31 cellular contexts compared by ENCODE assay signal in the genomic region with DNA sequence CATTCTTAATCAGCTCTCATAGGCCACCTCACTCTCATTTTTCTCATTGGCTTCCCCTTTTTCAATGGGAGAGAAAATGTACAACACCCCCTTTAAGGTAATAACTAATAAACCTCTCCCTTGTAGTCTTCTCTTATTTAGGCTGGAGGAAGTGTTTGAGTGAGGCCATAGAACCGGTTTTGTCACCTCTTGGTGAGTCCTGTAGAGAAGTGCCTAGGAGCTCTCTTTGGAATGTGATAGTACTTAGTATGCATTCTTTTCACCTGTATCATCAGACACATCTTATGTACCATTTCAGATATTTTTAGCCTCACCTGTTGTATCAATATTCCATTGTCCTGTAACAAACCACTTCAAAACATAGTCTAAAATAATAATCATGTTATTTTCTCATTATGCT. TPM values are rescaled to one million over a fixed set of nuclear protein-coding genes. Genes with fewer than 3 reads are reported as not detected.
DNase-seq lines count a peak whose midpoint lies in the region; ATAC-seq, FAIRE-seq and TF ChIP-seq lines count a peak whose summit lies in the region.
"Had no signal": no experiment of that assay in that cellular context is flagged by ENCODE, and none has a peak within 500 bp of the region (broad histone marks: within the 10 kb centered on the region; RNA-seq: fewer than 3 reads in every experiment).

No MANE protein-coding gene starts in this region.

- no peak overlapping the region for H4K5ac ChIP-seq in H1 (ENCODE audit: insufficient read length, low read depth, low read length)

- H4K20me1 ChIP-seq in H1 (replicated peaks in 1 of 2; ENCODE audit: control insufficient read depth in 1 of 2, insufficient read depth in 2 of 2, low read length in 2 of 2) = no peaks in the 10 kb centered on the region

- no peak overlapping the region for H3K56ac ChIP-seq in H1 (replicated peaks; ENCODE audit: insufficient read length, low read depth, low read length)

- H3K4me3 Mint-ChIP-seq in Caco-2 (ENCODE audit: unreplicated experiment) = peak overlapping the region; percentile 35
- no peak overlapping the region for H3K4me3 Mint-ChIP-seq in naive thymus-derived CD8-positive, alpha-beta T cell
- H3K4me3 Mint-ChIP-seq: activated naive CD8-positive, alpha-beta T cell treated with anti-CD3 and anti-CD28 coated beads, Interleukin-2, amount 50 U/mL, for 24 hours; activated T-cell treated with anti-CD3 and anti-CD28 coated beads, Interleukin-2, amount 50 U/mL, for 24 hours; CD4-positive, alpha-beta memory T cell; central memory CD8-positive, alpha-beta T cell had no signal

- no peak overlapping the region for H3K4me2 ChIP-seq in H1 (ENCODE audit: insufficient read depth in 1 of 2, low read depth in 2 of 2, low read length in 2 of 2)
- H3K4me2 ChIP-seq: A549 had no signal

- TF ChIP-seq CTCF in Caco-2 (IDR thresholded peaks at IDR 0.05; ENCODE audit: insufficient read depth in 1 of 2, low read depth in 1 of 2, low read length in 1 of 2, severe bottlenecking in 1 of 2, unreplicated experiment in 1 of 2) = no peak
- TF ChIP-seq CTCF in H1 (IDR thresholded peaks at IDR 0.05; ENCODE audit: control extremely low read depth in 1 of 3, insufficient read depth in 1 of 3, low read depth in 1 of 3, low read length in 3 of 3) = no peak
- TF ChIP-seq CTCF in right atrium auricular region (IDR thresholded peaks at IDR 0.05) = no peak

- CTCF ChIA-PET in Caco-2 (lab: Charles Lee) (interaction anchor here (1.0 kb wide), 1 partner anchor 157 kb away, joined by 3 read pairs; no protein-coding TSS in a partner anchor), H1 (lab: Charles Lee; ENCODE audit: partially characterized antibody) (no interaction called here)

- H2BK120ac ChIP-seq in H1 (replicated peaks; ENCODE audit: low read depth, low read length) = no peak overlapping the region

- no TSS peak for BruUV-seq in Caco-2 (replicated peaks; lab: Mats Ljungman, UMichigan)

- H3K9me3 Mint-ChIP-seq in Caco-2 (ENCODE audit: unreplicated experiment) = no peaks in the 10 kb centered on the region
- no peaks in the 10 kb centered on the region for H3K9me3 Mint-ChIP-seq in naive thymus-derived CD8-positive, alpha-beta T cell
- H3K9me3 Mint-ChIP-seq: activated naive CD8-positive, alpha-beta T cell treated with anti-CD3 and anti-CD28 coated beads, Interleukin-2, amount 50 U/mL, for 24 hours; activated T-cell treated with anti-CD3 and anti-CD28 coated beads, Interleukin-2, amount 50 U/mL, for 24 hours; CD4-positive, alpha-beta memory T cell; central memory CD8-positive, alpha-beta T cell had no signal

- H2AK5ac ChIP-seq in H1 (ENCODE audit: low read depth, low read length) = no peak overlapping the region

- H3K79me1 ChIP-seq in H1 (ENCODE audit: low read depth, low read length) = no peaks in the 10 kb centered on the region

- no peak overlapping the region for H4K8ac ChIP-seq in H1 (ENCODE audit: extremely low read depth, insufficient read depth, low read length)

- no peak overlapping the region for H2BK15ac ChIP-seq in H1 (ENCODE audit: low read length)

- no peak overlapping the region for H2BK12ac ChIP-seq in H1 (ENCODE audit: low read depth, low read length)

- no peak overlapping the region for H2BK5ac ChIP-seq in H1 (ENCODE audit: low read depth, low read length)

- H3K14ac ChIP-seq in H1 (ENCODE audit: insufficient read length) = no peak overlapping the region

- no peak overlapping the region for H3K23ac ChIP-seq in H1 (ENCODE audit: insufficient read length)

- 71% methylated on average over 1 of the region's 1 CpG; no CpG with 5 or more reads in 1 of the 2 experiments for WGBS in H1 (ENCODE audit: extremely low coverage in 1 of 2, insufficient coverage in 1 of 2, insufficient read length in 1 of 2, insufficient replicate concordance in 2 of 2, low coverage in 1 of 2, low lambda C conversion rate in 2 of 2, missing lambda C conversion rate in 1 of 2), 2 experiments

- H3K9me3 ChIP-seq in Caco-2 (no peaks in the 10 kb centered on the region), H1 (ENCODE audit: insufficient read depth in 2 of 2, low read depth in 1 of 2, low read length in 1 of 2) (no peaks in the 10 kb centered on the region), right atrium auricular region (no peaks in the 10 kb centered on the region)
- H3K9me3 ChIP-seq: A549, gastrocnemius medialis, left ventricle myocardium inferior, right lobe of liver, SK-N-SH, stomach, thyroid gland had no signal

- TF ChIP-seq EP300 in H1 (IDR thresholded peaks at IDR 0.05; ENCODE audit: borderline replicate concordance in 1 of 2, low read depth in 2 of 2, low read length in 2 of 2) = no peak

- no peak for TF ChIP-seq RAD21 in H1 (IDR thresholded peaks at IDR 0.05 in 1 of 2, conservative IDR thresholded peaks at IDR 0.05 in 1 of 2; ENCODE audit: low read depth in 2 of 2, low read length in 2 of 2)

- no peak overlapping the region for H2AFZ ChIP-seq in H1 (ENCODE audit: low read length)

- no peak for FAIRE-seq in H1 (lab: Jason Lieb, UNC)
- FAIRE-seq: A549, GM12891, H54, TTC549 had no signal

- H2BK20ac ChIP-seq in H1 (ENCODE audit: low read length) = no peak overlapping the region

- no peak overlapping the region for H3K4ac ChIP-seq in H1 (replicated peaks; ENCODE audit: insufficient read length, low read depth, low read length)

- intact Hi-C loops in Caco-2 (cut with micrococcal nuclease; ENCODE audit: unreplicated experiment) = no loop called here

- H3K36me3 ChIP-seq in Caco-2 (ENCODE audit: control insufficient read depth, insufficient read depth, low read length) (no peaks in the 10 kb centered on the region), H1 (ENCODE audit: control insufficient read depth in 2 of 4, insufficient read depth in 4 of 4, low read length in 3 of 4) (no peaks in the 10 kb centered on the region), right atrium auricular region (no peaks in the 10 kb centered on the region)
- H3K36me3 ChIP-seq: gastrocnemius medialis, left ventricle myocardium inferior, right lobe of liver, stomach, thyroid gland had no signal

- no peak overlapping the region for H3K18ac ChIP-seq in H1 (ENCODE audit: extremely low read depth, low read length)

- DNase-seq in Caco-2 (peak; percentile 40 to 48), HPDE6-E6E7 (ENCODE audit: extremely low spot score) (peak; percentile 27), H1 (ENCODE audit: low read depth in 1 of 2, low spot score in 2 of 2) (no peak), islet precursor cell (peak; percentile 59), activated gamma-delta T cell treated with Interleukin-2 at 50 U/mL for 16 hours (no peak), right atrium auricular region (ENCODE audit: low spot score) (no peak)
- DNase-seq in activated T-cell treated with anti-CD3 and anti-CD28 coated beads, Interleukin-2, amount 50 U/mL, for 48 hours = no peak
- no peak for DNase-seq in naive thymus-derived CD8-positive, alpha-beta T cell
- DNase-seq: activated CD4-positive, alpha-beta T cell treated with anti-CD3 and anti-CD28 coated beads, Interleukin-2, amount 50 U/mL, for 1 hour; activated CD4-positive, CD25-positive, alpha-beta regulatory T cell; activated naive CD8-positive, alpha-beta T cell treated with anti-CD3 and anti-CD28 coated beads, Interleukin-2, amount 50 U/mL, for 24 hours; activated T-cell treated with anti-CD3 and anti-CD28 coated beads, Interleukin-2, amount 50 U/mL, for 24 hours; CD4-positive, alpha-beta memory T cell; dermis blood vessel endothelial cell; DMS 273 treated with DMSO at 0.1 percent for 48 hours; gastrocnemius medialis; Karpas-422; left ventricle myocardium inferior; NCI-H1436; NCI-H446 treated with DMSO at 0.1 percent for 48 hours; posterior cingulate gyrus; right lobe of liver; SK-N-SH; stimulated activated CD4-positive, alpha-beta T cell treated with anti-CD3 and anti-CD28 coated beads, Interleukin-2, amount 100 ng/mL, for 48 hours; thyroid gland had no signal

- no peak overlapping the region for H3K9ac ChIP-seq in H1 (replicated peaks in 1 of 4; ENCODE audit: extremely low read depth in 1 of 4, low read depth in 3 of 4, low read length in 3 of 4)
- H3K9ac ChIP-seq: SK-N-SH had no signal

- ATAC-seq in naive thymus-derived CD8-positive, alpha-beta T cell = no peak
- ATAC-seq: A549; activated naive CD8-positive, alpha-beta T cell treated with anti-CD3 and anti-CD28 coated beads, Interleukin-2, amount 50 U/mL, for 24 hours; gastrocnemius medialis; right lobe of liver had no signal

- no peaks in the 10 kb centered on the region for H3K27me3 Mint-ChIP-seq in Caco-2 (ENCODE audit: insufficient read depth, unreplicated experiment)
- peaks cover 0 to 2% (median 0%) of the 10 kb centered on the region in 5 donors for H3K27me3 Mint-ChIP-seq in naive thymus-derived CD8-positive, alpha-beta T cell
- H3K27me3 Mint-ChIP-seq: activated naive CD8-positive, alpha-beta T cell treated with anti-CD3 and anti-CD28 coated beads, Interleukin-2, amount 50 U/mL, for 24 hours; central memory CD8-positive, alpha-beta T cell had no signal

- H3K27ac ChIP-seq in H1 (ENCODE audit: low read depth, low read length) (no peak overlapping the region), right atrium auricular region (no peak overlapping the region)
- H3K27ac ChIP-seq: A549, gastrocnemius medialis, left ventricle myocardium inferior, right lobe of liver, stomach, thyroid gland had no signal

- peaks cover 2% of the 10 kb centered on the region; the same call in 1 of the 2 replicates for H3K23me2 ChIP-seq in H1 (ENCODE audit: low read depth, low read length)

- H3K4me1 Mint-ChIP-seq in Caco-2 (ENCODE audit: low read depth, unreplicated experiment) = peaks cover 14% of the 10 kb centered on the region
- peaks cover 4 to 17% (median 8%) of the 10 kb centered on the region in 4 donors for H3K4me1 Mint-ChIP-seq in naive thymus-derived CD8-positive, alpha-beta T cell

- no peak overlapping the region for H4K91ac ChIP-seq in H1 (replicated peaks; ENCODE audit: insufficient read length, low read length)

- H3K79me2 ChIP-seq in H1 (ENCODE audit: control insufficient read depth in 1 of 2, insufficient read depth in 2 of 2, low read length in 2 of 2) = peaks cover 0 to 9% of the 10 kb centered on the region in 2 experiments; a peak in 1 of 4 replicates

- H3K36me3 Mint-ChIP-seq in Caco-2 (ENCODE audit: insufficient read depth, unreplicated experiment) = no peaks in the 10 kb centered on the region
- peaks cover 0 to 4% (median 0%) of the 10 kb centered on the region in 3 donors for H3K36me3 Mint-ChIP-seq in naive thymus-derived CD8-positive, alpha-beta T cell

- TF ChIP-seq POLR2A in H1 (IDR thresholded peaks at IDR 0.05; ENCODE audit: control extremely low read depth in 1 of 2, low read depth in 2 of 2, low read length in 2 of 2) = no peak

- POLR2A ChIA-PET in Caco-2 (lab: Charles Lee) = no interaction called here
- POLR2A ChIA-PET in H1 (lab: Charles Lee; ENCODE audit: partially characterized antibody) = interaction anchor here (0.6 kb wide), 1 partner anchor 595 kb away, joined by 3 read pairs; no protein-coding TSS in a partner anchor
- POLR2A ChIA-PET in naive thymus-derived CD8-positive, alpha-beta T cell (lab: Charles Lee) = no interaction called here

- peak overlapping the region; percentile 76 for H3K27ac Mint-ChIP-seq in Caco-2 (ENCODE audit: unreplicated experiment)
- H3K27ac Mint-ChIP-seq in naive thymus-derived CD8-positive, alpha-beta T cell = no peak overlapping the region
- H3K27ac Mint-ChIP-seq: activated naive CD8-positive, alpha-beta T cell treated with anti-CD3 and anti-CD28 coated beads, Interleukin-2, amount 50 U/mL, for 24 hours; activated T-cell treated with anti-CD3 and anti-CD28 coated beads, Interleukin-2, amount 50 U/mL, for 24 hours had no signal

- H3K4me3 ChIP-seq in Caco-2 (ENCODE audit: low read depth, low read length) (no peak overlapping the region), H1 (ENCODE audit: extremely low read depth in 1 of 4, insufficient read depth in 2 of 4, low read depth in 3 of 4, low read length in 4 of 4) (no peak overlapping the region), right atrium auricular region (no peak overlapping the region)
- H3K4me3 ChIP-seq: A549, gastrocnemius medialis, left ventricle myocardium inferior, right lobe of liver, stomach, thyroid gland had no signal

- no peaks in the 10 kb centered on the region for H3K27me3 ChIP-seq in Caco-2 (replicated peaks; ENCODE audit: control insufficient read depth, insufficient read depth, low read length)
- no peaks in the 10 kb centered on the region for H3K27me3 ChIP-seq in H1 (replicated peaks in 1 of 4; ENCODE audit: control insufficient read depth in 3 of 4, extremely low read depth in 1 of 4, insufficient read depth in 3 of 4, low read length in 3 of 4)
- no peaks in the 10 kb centered on the region for H3K27me3 ChIP-seq in right atrium auricular region
- H3K27me3 ChIP-seq: gastrocnemius medialis, right lobe of liver, stomach, thyroid gland had no signal

- H3K4me1 ChIP-seq in Caco-2 = peaks cover 15% of the 10 kb centered on the region
- no peaks in the 10 kb centered on the region for H3K4me1 ChIP-seq in H1 (replicated peaks in 1 of 4; ENCODE audit: control insufficient read depth in 3 of 4, insufficient read depth in 4 of 4, low read length in 3 of 4)
- H3K4me1 ChIP-seq in right atrium auricular region = no peaks in the 10 kb centered on the region
- H3K4me1 ChIP-seq: right lobe of liver, thyroid gland had no signal

RNA-seq across cellular contexts. Expression of a gene that starts 3.5 kb away (rescaled TPM):
- total RNA-seq in Caco-2 (2022) = 14.8 TPM in 2 replicates
- 12.7 and 12.9 TPM in 2 replicates for total RNA-seq in H1 (2021; fragmentation: NEBNext Ultra II Directional; extraction: Animal tissue kit (Norgen Biotek cat#: 25700))
- polyA plus RNA-seq in H1 (2011; rRNA removed) = 7.8 and 12.7 TPM in 2 replicates
- 9.8 TPM for polyA plus RNA-seq in H1 (2011; cell fraction: cytosol; rRNA removed)
- polyA plus RNA-seq in H1 (2011; cell fraction: nucleus; rRNA removed) = 12.7 TPM
- polyA plus RNA-seq in H1 (2012, experiment 1 of 2) = 5.9 to 11.6 TPM (median 8.1 TPM) in 4 replicates
- polyA plus RNA-seq in H1 (2012, experiment 2 of 2) = 0.58 TPM
- 10.8 TPM for polyA plus RNA-seq in H1 (2013, experiment 1 of 2)
- polyA plus RNA-seq in H1 (2013, experiment 2 of 2) = 10.9 TPM
- polyA minus RNA-seq in H1 (2011; rRNA and poly(A)+ RNA removed) = 22.3 and 27.7 TPM in 2 replicates
- 7.3 TPM for polyA minus RNA-seq in H1 (2011; cell fraction: cytosol; rRNA and poly(A)+ RNA removed)
- polyA minus RNA-seq in H1 (2011; cell fraction: nucleus; rRNA and poly(A)+ RNA removed) = 33.7 TPM
- 10 to 100 TPM; 18.4 to 32.4 TPM for total RNA-seq in right atrium auricular region
- 10 to 100 TPM; 22.6 to 25.0 TPM for total RNA-seq in naive thymus-derived CD8-positive, alpha-beta T cell
- polyA plus RNA-seq in naive thymus-derived CD8-positive, alpha-beta T cell = 1 to 10 TPM; 5.5 to 6.0 (median 5.6) TPM

Comparison
In these comparisons a context has a peak if more than half of its experiments do, and no peak if none do; other contexts are left out.
1. DNase-seq: peak in Caco-2 (2 of 2), HPDE6-E6E7 (single experiment) and islet precursor cell (single experiment); none in H1 (0 of 2), activated gamma-delta T cell treated with Interleukin-2 at 50 U/mL for 16 hours (single experiment), activated T-cell treated with anti-CD3 and anti-CD28 coated beads, Interleukin-2, amount 50 U/mL, for 48 hours (0 of 2), right atrium auricular region (single experiment) and naive thymus-derived CD8-positive, alpha-beta T cell (0 of 10).